2 cellular contexts compared by ENCODE assay signal in genomic region chr1:54421101-54421504, GRCh38.
TF ChIP-seq lines count a peak whose summit lies in the region.

No MANE protein-coding gene starts in this region.

TF ChIP-seq in HEK293, 187 proteins besides CTCF, POLR2A, EP300 and RAD21 (continued from another document):
- TF ChIP-seq KLF17 (tag by site-specific recombination; IDR thresholded peaks at IDR 0.05) (0 out of 2 replicates have a peak, but pooled peaks have one; percentile 26), SP3 (tag by site-specific recombination; IDR thresholded peaks at IDR 0.05) (no peak), ZFHX2 (tag by site-specific recombination; conservative IDR thresholded peaks at IDR 0.05) (peak; percentile 34; the same call in 1 of the 2 replicates), SETDB1 (IDR thresholded peaks at IDR 0.05; ENCODE audit: insufficient read length, low read length) (no peak), ZNF214 (tag by site-specific recombination; IDR thresholded peaks at IDR 0.05; ENCODE audit: borderline replicate concordance) (no peak), EGR2 (tag by site-specific recombination; IDR thresholded peaks at IDR 0.05; ENCODE audit: low read depth) (peak; percentile 41; the same call in 1 of the 2 replicates), GLI2 (tag by site-specific recombination; IDR thresholded peaks at IDR 0.05; ENCODE audit: borderline replicate concordance, low read depth) (no peak), ZNF112 (tag by site-specific recombination; IDR thresholded peaks at IDR 0.05) (no peak), ZNF837 (tag by site-specific recombination; IDR thresholded peaks at IDR 0.05) (no peak), ZNF24 (tag by site-specific recombination; IDR thresholded peaks at IDR 0.05) (no peak), ZSCAN4 (tag by site-specific recombination; IDR thresholded peaks at IDR 0.05) (no peak), ZNF174 (tag by site-specific recombination; IDR thresholded peaks at IDR 0.05) (no peak), BCL11B (tag by site-specific recombination; IDR thresholded peaks at IDR 0.05; ENCODE audit: low read depth) (no peak), KLF1 (tag by site-specific recombination; IDR thresholded peaks at IDR 0.05) (peak; percentile 42; the same call in 1 of the 2 replicates), PRDM10 (tag by site-specific recombination; IDR thresholded peaks at IDR 0.05) (peak; percentile 98)

TF ChIP-seq in SK-N-SH, 30 proteins besides CTCF, POLR2A, EP300 and RAD21 (continued from another document):
- no peak for TF ChIP-seq CHD2 (IDR thresholded peaks at IDR 0.05; ENCODE audit: low read length, partially characterized antibody)
- no peak for TF ChIP-seq RFX5 (IDR thresholded peaks at IDR 0.05; ENCODE audit: low read length)
- TF ChIP-seq SMC3 (IDR thresholded peaks at IDR 0.05; ENCODE audit: low read depth, low read length): no peak
- TF ChIP-seq IRF3 (IDR thresholded peaks at IDR 0.05; ENCODE audit: low read depth, low read length): no peak
- no peak; the same call in 1 of the 2 replicates for TF ChIP-seq NFIC (IDR thresholded peaks at IDR 0.05; ENCODE audit: borderline replicate concordance)
- no peak for TF ChIP-seq MXI1 (IDR thresholded peaks at IDR 0.05; ENCODE audit: low read depth, low read length)
- TF ChIP-seq POLR2AphosphoS5 (IDR thresholded peaks at IDR 0.05; ENCODE audit: low read depth, low read length): no peak
- no peak for TF ChIP-seq MEF2A (IDR thresholded peaks at IDR 0.05; ENCODE audit: borderline replicate concordance, low read depth)
- no peak for TF ChIP-seq RXRA (IDR thresholded peaks at IDR 0.05; ENCODE audit: borderline replicate concordance, low read depth)
- TF ChIP-seq YY1 (IDR thresholded peaks at IDR 0.05; ENCODE audit: low read depth): no peak
